In genomic region chr6:158799051-158799792, GRCh38 we compare ENCODE assay signal across 9 cellular contexts. TPM values are rescaled to one million over a fixed set of nuclear protein-coding genes. Genes with fewer than 3 reads are reported as not detected.
DNase-seq lines count a peak whose midpoint lies in the region; ATAC-seq, FAIRE-seq and TF ChIP-seq lines count a peak whose summit lies in the region.
"Had no signal": no experiment of that assay in that cellular context is flagged by ENCODE, and none has a peak within 500 bp of the region (broad histone marks: within the 10 kb centered on the region; RNA-seq: fewer than 3 reads in every experiment).

No MANE protein-coding gene starts in this region.

- TF ChIP-seq EP300 in K562 (IDR thresholded peaks at IDR 0.05; ENCODE audit: low read length): no peak
- TF ChIP-seq EP300 in HepG2 (IDR thresholded peaks at IDR 0.05; ENCODE audit: low read depth in 2 of 2, low read length in 2 of 2): peak in 1 of 2 experiments; percentile 46; a peak in 1 of 4 replicates
- TF ChIP-seq EP300 in HepG2 (CRISPR knock-in tag; IDR thresholded peaks at IDR 0.05; ENCODE audit: borderline replicate concordance): no peak

- H3K9me3 ChIP-seq in K562 (replicated peaks; ENCODE audit: control insufficient read depth, insufficient read depth, low read depth, low read length): no peaks in the 10 kb centered on the region
- no peaks in the 10 kb centered on the region for H3K9me3 ChIP-seq in HepG2 (ENCODE audit: low read length)
- H3K9me3 ChIP-seq in MM.1S (replicated peaks; ENCODE audit: insufficient read depth, low read length): no peaks in the 10 kb centered on the region
- H3K9me3 ChIP-seq: psoas muscle had no signal

- H4K20me1 ChIP-seq in K562 (replicated peaks; ENCODE audit: control insufficient read depth, insufficient read depth, low read length) (peaks cover 24% of the 10 kb centered on the region), HepG2 (ENCODE audit: insufficient read depth, low read length) (peaks cover 17% of the 10 kb centered on the region), MM.1S (ENCODE audit: insufficient read depth, low read length) (no peaks in the 10 kb centered on the region; the same call in 1 of the 2 replicates)

- H3F3A ChIP-seq in MM.1S (ENCODE audit: insufficient read depth, low read length): peaks cover 6% of the 10 kb centered on the region

- CTCF ChIA-PET in K562 (lab: Yijun Ruan, JAX; ENCODE audit: low intra/inter-chr PET ratio): no interaction called here
- CTCF ChIA-PET in HepG2 (lab: Yijun Ruan, JAX; ENCODE audit: low intra/inter-chr PET ratio, low total read pairs): no interaction called here

- WGBS in K562 (ENCODE audit: insufficient coverage, low coverage, missing lambda C conversion rate): 63% methylated on average over 11 of the region's 11 CpGs
- WGBS in HepG2 (ENCODE audit: low lambda C conversion rate): 27% methylated on average over 11 of the region's 11 CpGs

- peak; percentile 26 for DNase-seq in H4 (ENCODE audit: low spot score)
- peak; percentile 83 for DNase-seq in NCI-H345 treated with DMSO at 0.1 percent for 48 hours (lab: John Stamatoyannopoulos, UW; ENCODE audit: unreplicated experiment)
- no peak for DNase-seq in K562 (ENCODE audit: extremely low read depth in 1 of 4, low spot score in 3 of 4)
- peak; percentile 72 for DNase-seq in HepG2 (ENCODE audit: low spot score)
- no peak for DNase-seq in effector CD4-positive, alpha-beta T cell
- no peak for DNase-seq in UCSD-AML1 (lab: John Stamatoyannopoulos, UW; ENCODE audit: unreplicated experiment)
- DNase-seq in SKM-1 (lab: John Stamatoyannopoulos, UW; ENCODE audit: unreplicated experiment): no peak
- no peak for DNase-seq in MM.1S
- DNase-seq: psoas muscle had no signal

- H3K27me3 ChIP-seq in K562 (ENCODE audit: control insufficient read depth in 2 of 2, insufficient read depth in 2 of 2, low read length in 2 of 2): no peaks in the 10 kb centered on the region
- H3K27me3 ChIP-seq in HepG2 (ENCODE audit: control insufficient read depth in 1 of 2, insufficient read depth in 2 of 2, low read length in 2 of 2): no peaks in the 10 kb centered on the region
- no peaks in the 10 kb centered on the region for H3K27me3 ChIP-seq in MM.1S (replicated peaks; ENCODE audit: insufficient read depth, low read length)

- no peak overlapping the region for H2AFZ ChIP-seq in K562 (ENCODE audit: low read depth, low read length)
- H2AFZ ChIP-seq in HepG2 (ENCODE audit: low read length): no peak overlapping the region
- no peak overlapping the region for H2AFZ ChIP-seq in MM.1S (ENCODE audit: low read length)

- in situ Hi-C loops in K562 (cut with MboI): no loop called here
- in situ Hi-C loops in HepG2 (cut with HindIII; ENCODE audit: extremely low pct_ligation_motif_present, low pct_unique_long_range_greater_than_20kb): loop anchor here (5.0 kb wide), 1 partner anchor 173 kb away; no protein-coding TSS in a partner anchor

- H3K9me1 ChIP-seq in K562 (ENCODE audit: control insufficient read depth, insufficient read depth, low read length): peaks cover 3% of the 10 kb centered on the region

- intact Hi-C loops in K562 (cut with micrococcal nuclease): no loop called here
- intact Hi-C loops in HepG2 (cut with micrococcal nuclease; ENCODE audit: unreplicated experiment): loop anchor here (2.0 kb wide), 1 partner anchor 16 kb away; no protein-coding TSS in a partner anchor

- BruUV-seq in K562 (replicated peaks; lab: Mats Ljungman, UMichigan) (no TSS peak), HepG2 (replicated peaks; lab: Mats Ljungman, UMichigan) (no TSS peak)

- H3K4me2 ChIP-seq in K562 (ENCODE audit: insufficient read depth, low read length) (no peak overlapping the region), HepG2 (ENCODE audit: low read depth, low read length) (peak overlapping the region; percentile 44), MM.1S (ENCODE audit: low read depth, low read length) (no peak overlapping the region)

- POLR2A ChIA-PET in K562 (lab: Yijun Ruan, JAX) (interaction anchor here (0.6 to 2.1 kb wide), 9 partner anchors 9 to 132 kb away, joined by 3 to 11 read pairs (median 4); no protein-coding TSS in a partner anchor), HepG2 (lab: Yijun Ruan, JAX) (interaction anchor here (0.5 to 1.4 kb wide), 2 partner anchors 20 to 193 kb away, joined by 3 to 4 read pairs; partner anchors contain the start of gene EZR)

- TF ChIP-seq CTCF in K562 (IDR thresholded peaks at IDR 0.05 in 2 of 3, conservative IDR thresholded peaks at IDR 0.05 in 1 of 3; ENCODE audit: insufficient read depth in 2 of 3, low read depth in 1 of 3, low read length in 3 of 3) (no peak), HepG2 (CRISPR knock-in tag; IDR thresholded peaks at IDR 0.05) (peak; percentile 70), MM.1S (IDR thresholded peaks at IDR 0.05; ENCODE audit: low read length) (no peak)

- TF ChIP-seq RAD21 in K562 (CRISPR knock-in tag; conservative IDR thresholded peaks at IDR 0.05 in 1 of 2, IDR thresholded peaks at IDR 0.05 in 1 of 2) (no peak), HepG2 (CRISPR knock-in tag; IDR thresholded peaks at IDR 0.05) (peak; percentile 57; the same call in 1 of the 2 replicates)

- no peak overlapping the region for H3K4me3 ChIP-seq in K562
- H3K4me3 ChIP-seq in HepG2 (replicated peaks in 1 of 3; ENCODE audit: insufficient read depth in 1 of 3, low read depth in 2 of 3, low read length in 3 of 3): no peak overlapping the region
- H3K4me3 ChIP-seq in MM.1S (ENCODE audit: low read length): no peak overlapping the region
- H3K4me3 ChIP-seq: psoas muscle had no signal

- peaks cover 34% of the 10 kb centered on the region for H3K36me3 ChIP-seq in K562 (ENCODE audit: control insufficient read depth, insufficient read depth, low read length)
- peaks cover 0 to 1% of the 10 kb centered on the region in 2 experiments; a peak in 2 of 5 replicates for H3K36me3 ChIP-seq in HepG2 (replicated peaks in 1 of 2; ENCODE audit: control insufficient read depth in 1 of 2, insufficient read depth in 2 of 2, low read length in 2 of 2)
- H3K36me3 ChIP-seq in MM.1S (replicated peaks; ENCODE audit: insufficient read depth, low read length): no peaks in the 10 kb centered on the region

- no peak for TF ChIP-seq POLR2A in K562 (conservative IDR thresholded peaks at IDR 0.05)
- no peak for TF ChIP-seq POLR2A in HepG2 (IDR thresholded peaks at IDR 0.05; ENCODE audit: insufficient read depth in 1 of 2, low read depth in 2 of 2, low read length in 2 of 2)

- H3K4me1 ChIP-seq in K562 (replicated peaks in 1 of 2; ENCODE audit: control insufficient read depth in 2 of 2, insufficient read depth in 2 of 2, low read length in 2 of 2): peaks cover 5 to 10% of the 10 kb centered on the region in 2 experiments; a peak in 4 of 5 replicates
- H3K4me1 ChIP-seq in HepG2 (ENCODE audit: insufficient read depth, low read length): peaks cover 71% of the 10 kb centered on the region
- peaks cover 11% of the 10 kb centered on the region; the same call in 1 of the 2 replicates for H3K4me1 ChIP-seq in MM.1S (ENCODE audit: low read length)

- no peak overlapping the region for H3K27ac ChIP-seq in K562 (ENCODE audit: extremely low read depth, low read depth, low read length)
- peak overlapping the region; percentile 52 for H3K27ac ChIP-seq in HepG2 (ENCODE audit: extremely low read length, insufficient read depth, low read length)
- no peak overlapping the region for H3K27ac ChIP-seq in MM.1S (ENCODE audit: low read length)
- H3K27ac ChIP-seq: psoas muscle had no signal

- H3K79me2 ChIP-seq in K562 (ENCODE audit: control insufficient read depth, insufficient read depth, low read length): peaks cover 94% of the 10 kb centered on the region
- peaks cover 64% of the 10 kb centered on the region for H3K79me2 ChIP-seq in HepG2 (ENCODE audit: insufficient read depth, low read length)
- H3K79me2 ChIP-seq in MM.1S (ENCODE audit: low read length): peaks cover 94% of the 10 kb centered on the region

- H3K9me2 ChIP-seq in MM.1S (replicated peaks; ENCODE audit: insufficient read depth, low read length): no peaks in the 10 kb centered on the region

- no peak overlapping the region for H3K9ac ChIP-seq in K562 (ENCODE audit: insufficient read depth in 1 of 2, low read depth in 2 of 2, low read length in 2 of 2)
- H3K9ac ChIP-seq in HepG2 (ENCODE audit: insufficient read depth, low read depth, low read length): no peak overlapping the region
- H3K9ac ChIP-seq in MM.1S (ENCODE audit: low read length): no peak overlapping the region

- FAIRE-seq in K562 (lab: Jason Lieb, UNC): no peak
- peak; percentile 58 for FAIRE-seq in HepG2 (lab: Jason Lieb, UNC)

- ATAC-seq in K562 (no peak), HepG2 (peak; percentile 85)

RNA-seq across cellular contexts. Expression of gene EZR, which starts 19.9 kb away (rescaled TPM):
- total RNA-seq in H4 (2014; rRNA removed; shearing (Covaris generic)): 29.3 and 31.8 TPM in 2 replicates
- 49.5 and 70.7 TPM in 2 replicates for total RNA-seq in K562 (2011; cell fraction: chromatin; rRNA removed; ENCODE audit: low replicate concordance)
- 37.9 and 45.2 TPM in 2 replicates for total RNA-seq in K562 (2011; cell fraction: nucleolus; rRNA removed)
- 44.1 and 48.1 TPM in 2 replicates for total RNA-seq in K562 (2011; cell fraction: nucleoplasm; rRNA removed)
- total RNA-seq in K562 (2014; rRNA removed) (161 and 162 TPM in 2 replicates), K562 (2014; rRNA removed; fragmentation: Illumina TruSeq; extraction: Trizol) (71.5 and 72.7 TPM in 2 replicates), K562 (2015; rRNA removed; fragmentation: Illumina TruSeq; extraction: Trizol) (110 and 117 TPM in 2 replicates), K562 (2021) (125 and 143 TPM in 2 replicates), HepG2 (2016; rRNA removed; fragmentation: Illumina TruSeq; extraction: Trizol) (60.3 and 75.7 TPM in 2 replicates)
- polyA plus RNA-seq in K562 (2011; rRNA removed) (104 and 135 TPM in 2 replicates), K562 (2014; fragmentation: Illumina TruSeq; extraction: Trizol) (93.0 and 101 TPM in 2 replicates), K562 (2014; fragmentation: Nextera tagmentation; extraction: Ambion mirVana) (10 to 100 TPM; 36.5 to 63.6 TPM), K562 (2014; rRNA removed) (91.5 and 114 TPM in 2 replicates), HepG2 (2011; rRNA removed) (34.7 and 36.8 TPM in 2 replicates)
- 78.6 and 88.6 TPM in 2 replicates for polyA plus RNA-seq in K562 (2011; cell fraction: cytosol; rRNA removed)
- polyA plus RNA-seq in K562 (2011; cell fraction: nucleus; rRNA removed): 91.7 and 156 TPM in 2 replicates
- 120 and 126 TPM in 2 replicates for polyA plus RNA-seq in K562 (2012)
- polyA minus RNA-seq in K562 (2011; rRNA and poly(A)+ RNA removed): 100 and 114 TPM in 2 replicates
- 69.7 and 85.1 TPM in 2 replicates for polyA minus RNA-seq in K562 (2011; cell fraction: cytosol; rRNA and poly(A)+ RNA removed)
- polyA minus RNA-seq in K562 (2011; cell fraction: nucleus; rRNA and poly(A)+ RNA removed): 20.1 and 54.6 TPM in 2 replicates
- total RNA-seq in HepG2 (2016; cell fraction: cytosol; rRNA removed; fragmentation: Illumina TruSeq; extraction: Trizol; ENCODE audit: low read depth): 8.6 and 10.8 TPM in 2 replicates
- total RNA-seq in HepG2 (2016; cell fraction: insoluble cytoplasmic fraction; rRNA removed; fragmentation: Illumina TruSeq; extraction: Trizol): 63.6 and 68.8 TPM in 2 replicates
- 21.2 and 23.3 TPM in 2 replicates for total RNA-seq in HepG2 (2016; cell fraction: membrane; rRNA removed; fragmentation: Illumina TruSeq; extraction: Trizol)
- total RNA-seq in HepG2 (2016; cell fraction: nucleus; rRNA removed; fragmentation: Illumina TruSeq; extraction: Trizol): 35.3 and 38.9 TPM in 2 replicates
- polyA plus RNA-seq in HepG2 (2011; cell fraction: cytosol; rRNA removed): 34.1 and 34.2 TPM in 2 replicates
- polyA plus RNA-seq in HepG2 (2011; cell fraction: nucleus; rRNA removed): 25.0 and 25.8 TPM in 2 replicates
- 18.5 and 28.6 TPM in 2 replicates for polyA plus RNA-seq in HepG2 (2012)
- polyA plus RNA-seq in HepG2 (2016; cell fraction: cytosol; fragmentation: Illumina TruSeq; extraction: Trizol; ENCODE audit: low read depth): 5.0 and 5.1 TPM in 2 replicates
- 79.1 and 90.3 TPM in 2 replicates for polyA plus RNA-seq in HepG2 (2016; cell fraction: insoluble cytoplasmic fraction; fragmentation: Illumina TruSeq; extraction: Trizol; ENCODE audit: low read depth)
- polyA plus RNA-seq in HepG2 (2016; cell fraction: membrane; fragmentation: Illumina TruSeq; extraction: Trizol; ENCODE audit: low read depth): 12.2 TPM in 2 replicates
- 60.9 and 63.5 TPM in 2 replicates for polyA plus RNA-seq in HepG2 (2016; cell fraction: nucleus; fragmentation: Illumina TruSeq; extraction: Trizol; ENCODE audit: insufficient read depth, low read depth)
- polyA minus RNA-seq in HepG2 (2011; rRNA and poly(A)+ RNA removed; ENCODE audit: low replicate concordance): 45.1 and 93.9 TPM in 2 replicates
- 28.8 and 29.4 TPM in 2 replicates for polyA minus RNA-seq in HepG2 (2011; cell fraction: cytosol; rRNA and poly(A)+ RNA removed)
- polyA minus RNA-seq in HepG2 (2011; cell fraction: nucleus; rRNA and poly(A)+ RNA removed): 17.6 and 19.8 TPM in 2 replicates

Comparison
In these comparisons a context has a peak if more than half of its experiments do, and no peak if none do; other contexts are left out.
1. DNase-seq: peak in H4 (single experiment), NCI-H345 treated with DMSO at 0.1 percent for 48 hours (single experiment) and HepG2 (single experiment); none in K562 (0 of 4), effector CD4-positive, alpha-beta T cell (single experiment), UCSD-AML1 (single experiment), SKM-1 (single experiment) and MM.1S (single experiment).